33 cellular contexts compared by ENCODE assay signal in the genomic region with DNA sequence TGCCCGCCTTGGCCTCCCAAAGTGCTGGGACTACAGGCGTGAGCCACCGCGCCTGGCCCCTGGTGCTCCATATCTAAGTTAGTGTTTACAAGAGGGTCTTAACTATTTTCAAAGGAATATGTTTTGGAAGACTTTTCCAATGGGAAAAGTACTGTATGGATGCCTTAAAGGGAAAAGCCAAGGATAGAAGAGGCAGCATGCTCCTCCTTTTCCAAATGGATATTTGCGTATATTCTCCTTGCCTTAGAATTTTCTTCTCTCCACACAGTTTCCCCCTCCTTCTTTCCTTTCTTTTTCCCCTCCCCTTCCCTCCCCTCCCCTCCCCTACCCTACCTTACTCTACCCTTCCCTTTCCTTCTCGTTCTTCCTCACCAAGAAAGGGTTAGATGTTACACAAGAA.
"Had no signal": no experiment of that assay in that cellular context is flagged by ENCODE, and none has a peak within 500 bp of the region (broad histone marks: within the 10 kb centered on the region; RNA-seq: fewer than 3 reads in every experiment).

No MANE protein-coding gene starts in this region.

- H3K27me3 ChIP-seq: adrenal gland, ascending aorta, body of pancreas, brain microvascular endothelial cell, breast epithelium, cardiac muscle cell had no signal

- H3K36me3 ChIP-seq: adrenal gland, ascending aorta, brain microvascular endothelial cell, breast epithelium, cardiac muscle cell had no signal

- H3K27ac ChIP-seq: adrenal gland, ascending aorta, body of pancreas, brain microvascular endothelial cell, breast epithelium, cardiac muscle cell had no signal

- H3K4me3 ChIP-seq: adrenal gland, ascending aorta, body of pancreas, breast epithelium, cardiac muscle cell had no signal

- H3K9me3 ChIP-seq: adrenal gland, ascending aorta, body of pancreas, breast epithelium had no signal

- DNase-seq: activated effector memory CD4-positive, alpha-beta T cell treated with anti-CD3 and anti-CD28 coated beads, Interleukin-2, amount 50 U/mL, for 16 hours; activated effector memory CD4-positive, alpha-beta T cell treated with Interleukin-2 at 50 U/mL for 16 hours; activated gamma-delta T cell; activated gamma-delta T cell treated with Interleukin-2 at 50 U/mL for 16 hours; activated naive CD4-positive, alpha-beta T cell; activated naive CD4-positive, alpha-beta T cell treated with anti-CD3 and anti-CD28 coated beads for 36 hours; activated naive CD4-positive, alpha-beta T cell treated with anti-CD3 and anti-CD28 coated beads, Interleukin-2, amount 10 ng/mL, durations not matched to agents 7 days and 5 days; activated naive CD4-positive, alpha-beta T cell treated with anti-CD3 and anti-CD28 coated beads, Interleukin-2, amount 50 U/mL, for 16 hours; activated naive CD4-positive, alpha-beta T cell treated with Interleukin-2 at 50 U/mL for 16 hours; activated naive CD8-positive, alpha-beta T cell treated with anti-CD3 and anti-CD28 coated beads for 36 hours; activated naive CD8-positive, alpha-beta T cell treated with anti-CD3 and anti-CD28 coated beads, Interleukin-2, amount 10 ng/mL, durations not matched to agents 7 days and 5 days; activated naive CD8-positive, alpha-beta T cell treated with anti-CD3 and anti-CD28 coated beads, Interleukin-2, amount 50 U/mL, for 24 hours; activated T-cell treated with anti-CD3 and anti-CD28 coated beads, Interleukin-2, amount 50 U/mL, for 24 hours; activated T-cell treated with anti-CD3 and anti-CD28 coated beads, Interleukin-2, amount 50 U/mL, for 4 hours; activated T-cell treated with anti-CD3 and anti-CD28 coated beads, Interleukin-2, amount 50 U/mL, for 48 hours; activated T-cell treated with anti-CD3 and anti-CD28 coated beads, Interleukin-2, amount 50 U/mL, for 72 hours; adrenal gland; amniotic stem cell; amygdala; anterior cingulate cortex; aorta; body of pancreas; brain microvascular endothelial cell; caudate nucleus; central memory CD4-positive, alpha-beta T cell; cerebellar nuclear complex had no signal

- FAIRE-seq: astrocyte, bronchial epithelial cell had no signal

- H3K4me1 ChIP-seq: ascending aorta, breast epithelium had no signal

- ATAC-seq: activated naive CD4-positive, alpha-beta T cell treated with anti-CD3 and anti-CD28 coated beads, Interleukin-2, amount 50 U/mL, for 72 hours; activated naive CD8-positive, alpha-beta T cell treated with anti-CD3 and anti-CD28 coated beads, Interleukin-2, amount 50 U/mL, for 24 hours; activated T-cell treated with anti-CD3 and anti-CD28 coated beads, Interleukin-2, amount 50 U/mL, for 4 hours; activated T-cell treated with anti-CD3 and anti-CD28 coated beads, Interleukin-2, amount 50 U/mL, for 72 hours; activated T-helper 17 cell treated with anti-CD3 and anti-CD28 coated beads, Interleukin-2, amount 50 U/mL, for 72 hours; body of pancreas had no signal
